ENCODE assay signal across 15 cellular contexts in the genomic region with DNA sequence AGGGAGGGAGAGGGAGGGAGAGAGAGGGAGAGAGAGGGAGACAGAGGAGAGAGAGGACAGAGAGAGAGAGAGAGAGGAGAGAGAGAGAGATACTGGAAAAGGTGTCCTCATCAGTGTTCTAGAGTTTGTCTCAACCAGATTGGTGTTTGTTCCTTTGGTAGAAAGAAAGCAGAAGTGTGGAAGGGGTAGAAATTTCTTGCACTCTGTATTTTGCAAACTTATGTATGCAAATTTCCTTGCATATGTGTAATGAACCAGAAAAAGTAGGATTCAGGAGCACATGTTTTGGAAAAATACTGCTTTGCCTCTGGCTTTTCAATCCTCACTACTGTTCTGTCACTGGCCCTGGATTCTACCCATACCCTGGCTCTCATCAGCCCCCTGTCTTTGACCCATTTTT. TPM values are rescaled to one million over a fixed set of nuclear protein-coding genes. Genes with fewer than 3 reads are reported as not detected.
DNase-seq lines count a peak whose midpoint lies in the region; ATAC-seq, FAIRE-seq and TF ChIP-seq lines count a peak whose summit lies in the region.
"Had no signal": no experiment of that assay in that cellular context is flagged by ENCODE, and none has a peak within 500 bp of the region (broad histone marks: within the 10 kb centered on the region; RNA-seq: fewer than 3 reads in every experiment).

No MANE protein-coding gene starts in this region.

- H3K9me3 Mint-ChIP-seq in activated naive CD4-positive, alpha-beta T cell treated with anti-CD3 and anti-CD28 coated beads, Interleukin-2, amount 10 ng/mL, durations not matched to agents 7 days and 5 days = no peaks in the 10 kb centered on the region
- peaks cover 3% of the 10 kb centered on the region for H3K9me3 Mint-ChIP-seq in activated naive CD8-positive, alpha-beta T cell treated with anti-CD3 and anti-CD28 coated beads for 36 hours
- no peaks in the 10 kb centered on the region for H3K9me3 Mint-ChIP-seq in stimulated activated effector memory CD8-positive, alpha-beta T cell treated with anti-CD3 and anti-CD28 coated beads, Interleukin-12 subunit alpha, Interleukin-12 subunit beta, amount 100 ng/mL, for 72 hours

- CTCF ChIA-PET in activated naive CD4-positive, alpha-beta T cell treated with anti-CD3 and anti-CD28 coated beads, Interleukin-2, amount 10 ng/mL, durations not matched to agents 7 days and 5 days (lab: Charles Lee) = no interaction called here

- H3K9me3 ChIP-seq in pancreas = no peaks in the 10 kb centered on the region

- FAIRE-seq in pancreas (lab: Jason Lieb, UNC) = no peak
- FAIRE-seq: K562 had no signal

- peak overlapping the region; percentile 74 for H3K4me3 Mint-ChIP-seq in activated naive CD4-positive, alpha-beta T cell treated with anti-CD3 and anti-CD28 coated beads, Interleukin-2, amount 10 ng/mL, durations not matched to agents 7 days and 5 days
- H3K4me3 Mint-ChIP-seq in activated naive CD8-positive, alpha-beta T cell treated with anti-CD3 and anti-CD28 coated beads for 36 hours = peak overlapping the region; percentile 84
- peak overlapping the region; percentile 90 for H3K4me3 Mint-ChIP-seq in stimulated activated effector memory CD8-positive, alpha-beta T cell treated with anti-CD3 and anti-CD28 coated beads, Interleukin-12 subunit alpha, Interleukin-12 subunit beta, amount 100 ng/mL, for 72 hours

- H3K4me3 ChIP-seq in pancreas = no peak overlapping the region
- H3K4me3 ChIP-seq: K562 had no signal

- ATAC-seq in stimulated activated effector memory CD8-positive, alpha-beta T cell treated with anti-CD3 and anti-CD28 coated beads, Interleukin-12 subunit alpha, Interleukin-12 subunit beta, amount 100 ng/mL, for 72 hours = no peak
- ATAC-seq in HG02678 (IDR thresholded peaks at IDR 0.05; ENCODE audit: unreplicated experiment) (no peak), pancreas (no peak)
- ATAC-seq: K562 had no signal

- TF ChIP-seq CTCF in pancreas (IDR thresholded peaks at IDR 0.05) = no peak

- no peaks in the 10 kb centered on the region for H3K36me3 ChIP-seq in pancreas
- H3K36me3 ChIP-seq: WERI-Rb-1 had no signal

- no peaks in the 10 kb centered on the region for H3K27me3 ChIP-seq in pancreas

- H3K27ac ChIP-seq in pancreas = no peak overlapping the region
- H3K27ac ChIP-seq: WERI-Rb-1 had no signal

- DNase-seq in activated naive CD4-positive, alpha-beta T cell treated with anti-CD3 and anti-CD28 coated beads, Interleukin-2, amount 10 ng/mL, durations not matched to agents 7 days and 5 days = no peak
- no peak for DNase-seq in activated naive CD4-positive, alpha-beta T cell treated with Interleukin-2 at 50 U/mL for 16 hours
- DNase-seq in MV-4-11 (lab: John Stamatoyannopoulos, UW) = peak; percentile 25
- no peak for DNase-seq in activated naive CD8-positive, alpha-beta T cell treated with anti-CD3 and anti-CD28 coated beads for 36 hours
- no peak for DNase-seq in stimulated activated effector memory CD8-positive, alpha-beta T cell treated with anti-CD3 and anti-CD28 coated beads, Interleukin-12 subunit alpha, Interleukin-12 subunit beta, amount 100 ng/mL, for 72 hours (ENCODE audit: low spot score in 2 of 2)
- no peak for DNase-seq in SHP77 (lab: John Stamatoyannopoulos, UW)
- DNase-seq in pancreas = no peak
- DNase-seq: cortex of kidney, glutamatergic neuron, NCI-H1417 treated with DMSO at 0.1 percent for 48 hours, NCI-H226, OCI-M1, WERI-Rb-1 had no signal

- intact Hi-C loops in pancreas (cut with DNase I) = no loop called here

- H3K27me3 Mint-ChIP-seq in activated naive CD4-positive, alpha-beta T cell treated with anti-CD3 and anti-CD28 coated beads, Interleukin-2, amount 10 ng/mL, durations not matched to agents 7 days and 5 days = no peaks in the 10 kb centered on the region
- H3K27me3 Mint-ChIP-seq in activated naive CD8-positive, alpha-beta T cell treated with anti-CD3 and anti-CD28 coated beads for 36 hours = no peaks in the 10 kb centered on the region

- peaks cover 30% of the 10 kb centered on the region for H3K36me3 Mint-ChIP-seq in activated naive CD4-positive, alpha-beta T cell treated with anti-CD3 and anti-CD28 coated beads, Interleukin-2, amount 10 ng/mL, durations not matched to agents 7 days and 5 days
- peaks cover 17% of the 10 kb centered on the region for H3K36me3 Mint-ChIP-seq in activated naive CD8-positive, alpha-beta T cell treated with anti-CD3 and anti-CD28 coated beads for 36 hours
- peaks cover 31% of the 10 kb centered on the region for H3K36me3 Mint-ChIP-seq in stimulated activated effector memory CD8-positive, alpha-beta T cell treated with anti-CD3 and anti-CD28 coated beads, Interleukin-12 subunit alpha, Interleukin-12 subunit beta, amount 100 ng/mL, for 72 hours

- H3K4me1 Mint-ChIP-seq in activated naive CD4-positive, alpha-beta T cell treated with anti-CD3 and anti-CD28 coated beads, Interleukin-2, amount 10 ng/mL, durations not matched to agents 7 days and 5 days = peaks cover 81% of the 10 kb centered on the region
- H3K4me1 Mint-ChIP-seq in activated naive CD8-positive, alpha-beta T cell treated with anti-CD3 and anti-CD28 coated beads for 36 hours = peaks cover 38% of the 10 kb centered on the region
- peaks cover 76% of the 10 kb centered on the region for H3K4me1 Mint-ChIP-seq in stimulated activated effector memory CD8-positive, alpha-beta T cell treated with anti-CD3 and anti-CD28 coated beads, Interleukin-12 subunit alpha, Interleukin-12 subunit beta, amount 100 ng/mL, for 72 hours

- peak overlapping the region; percentile 89 for H3K27ac Mint-ChIP-seq in activated naive CD4-positive, alpha-beta T cell treated with anti-CD3 and anti-CD28 coated beads, Interleukin-2, amount 10 ng/mL, durations not matched to agents 7 days and 5 days
- H3K27ac Mint-ChIP-seq in activated naive CD8-positive, alpha-beta T cell treated with anti-CD3 and anti-CD28 coated beads for 36 hours = peak overlapping the region; percentile 95
- H3K27ac Mint-ChIP-seq in stimulated activated effector memory CD8-positive, alpha-beta T cell treated with anti-CD3 and anti-CD28 coated beads, Interleukin-12 subunit alpha, Interleukin-12 subunit beta, amount 100 ng/mL, for 72 hours = peak overlapping the region; percentile 99

- H3K4me1 ChIP-seq in pancreas = peaks cover 0 to 5% (median 0%) of the 10 kb centered on the region in 3 donors

RNA-seq across cellular contexts. Expression of a gene that starts 1.1 kb away (rescaled TPM):
- total RNA-seq in activated naive CD8-positive, alpha-beta T cell treated with anti-CD3 and anti-CD28 coated beads for 36 hours = 10 to 100 TPM; 42.7 to 46.8 TPM
- total RNA-seq in pancreas = 1 to 10 TPM in 1 of 6 donors, under 1 TPM in 5; 0.16 to 1.5 (median 0.34) TPM
- polyA plus RNA-seq in pancreas = under 1 TPM; 0.12 to 0.65 TPM

RNA-seq across cellular contexts. Expression of a gene that starts 4.7 kb away (rescaled TPM):
- total RNA-seq in activated naive CD8-positive, alpha-beta T cell treated with anti-CD3 and anti-CD28 coated beads for 36 hours = 10 to 100 TPM; 81.8 to 87.6 TPM
- total RNA-seq in pancreas = 10 to 100 TPM in 1 of 6 donors, 1 to 10 TPM in 5; 4.3 to 13.7 (median 7.5) TPM
- polyA plus RNA-seq in pancreas = 1 to 10 TPM; 7.8 to 8.2 TPM

Comparison
In these comparisons a context has a peak if more than half of its experiments do, and no peak if none do; other contexts are left out.
1. RNA of a gene that starts 1.1 kb away (total RNA-seq): 42.7 to 46.8 TPM in activated naive CD8-positive, alpha-beta T cell treated with anti-CD3 and anti-CD28 coated beads for 36 hours; 0.16 to 1.5 TPM in pancreas; every median in the first group is over 10 times any median in the second.
2. RNA of a gene that starts 4.7 kb away (total RNA-seq): 81.8 to 87.6 TPM in activated naive CD8-positive, alpha-beta T cell treated with anti-CD3 and anti-CD28 coated beads for 36 hours; 4.3 to 13.7 TPM in pancreas; every median in the first group is over 4 times any median in the second.
3. Peak in every context shown above with its lines, with median percentiles within 50 percentile points of each other: H3K27ac Mint-ChIP-seq and H3K4me3 Mint-ChIP-seq.